8 cellular contexts compared by ENCODE assay signal in genomic region chr14:55097894-55098560, GRCh38. TPM values are rescaled to one million over a fixed set of nuclear protein-coding genes. Genes with fewer than 3 reads are reported as not detected.
DNase-seq lines count a peak whose midpoint lies in the region; ATAC-seq, FAIRE-seq and TF ChIP-seq lines count a peak whose summit lies in the region.

No MANE protein-coding gene starts in this region.

- no peak overlapping the region for H3K23ac ChIP-seq in IMR-90 (ENCODE audit: low read depth, low read length)

- POLR2A ChIA-PET in IMR-90 (lab: Charles Lee; ENCODE audit: unreplicated experiment): no interaction called here

- no peak for TF ChIP-seq RAD21 in IMR-90 (IDR thresholded peaks at IDR 0.05; ENCODE audit: low read length)

- H3K4ac ChIP-seq in IMR-90 (ENCODE audit: low read depth, low read length): no peak overlapping the region; the same call in 1 of the 2 replicates

- no peak for FAIRE-seq in RCC 7860 (lab: Jason Lieb, UNC)

- peaks cover 10% of the 10 kb centered on the region for H3K9me1 ChIP-seq in IMR-90 (ENCODE audit: insufficient read depth, low read length)

- H3K14ac ChIP-seq in IMR-90 (replicated peaks; ENCODE audit: low read depth, low read length): no peak overlapping the region

- H3K4me1 ChIP-seq in IMR-90 (ENCODE audit: control insufficient read depth, insufficient read depth, low read length): peaks cover 8% of the 10 kb centered on the region

- no peaks in the 10 kb centered on the region for H3K27me3 ChIP-seq in IMR-90 (ENCODE audit: control insufficient read depth, insufficient read depth, low read length)
- H3K27me3 ChIP-seq in MG63: no peaks in the 10 kb centered on the region

- H2BK15ac ChIP-seq in IMR-90 (ENCODE audit: low read depth, low read length): 0 out of 3 replicates have a peak overlapping the region, but pooled peaks have one; percentile 6

- no peak overlapping the region for H3K27ac ChIP-seq in IMR-90 (ENCODE audit: insufficient read depth, low read length)

- CTCF ChIA-PET in IMR-90 (lab: Yijun Ruan, JAX): interaction anchor here (0.6 to 0.7 kb wide), 2 partner anchors 39 to 63 kb away, joined by 3 read pairs; no protein-coding TSS in a partner anchor

- peak overlapping the region; percentile 14; the same call in 1 of the 2 replicates for H2BK120ac ChIP-seq in IMR-90 (ENCODE audit: low read depth, low read length)

- intact Hi-C loops in IMR-90 (cut with micrococcal nuclease): no loop called here

- dilution Hi-C loops in IMR-90 (cut with HindIII; ENCODE audit: low sequenced_read_pairs, unreplicated experiment): no loop called here

- no peak for TF ChIP-seq POLR2A in IMR-90 (IDR thresholded peaks at IDR 0.05; ENCODE audit: low read depth, low read length)

- H3K56ac ChIP-seq in IMR-90 (ENCODE audit: extremely low read depth, insufficient read depth, low read length): no peak overlapping the region

- BruUV-seq in IMR-90 (replicated peaks; lab: Mats Ljungman, UMichigan): no TSS peak

- H4K20me1 ChIP-seq in IMR-90 (ENCODE audit: insufficient read depth, low read length): no peaks in the 10 kb centered on the region

- H3K4me3 ChIP-seq in IMR-90 (ENCODE audit: insufficient read depth, low read depth, low read length) (no peak overlapping the region), MG63 (no peak overlapping the region)

- H2AFZ ChIP-seq in IMR-90 (replicated peaks; ENCODE audit: low read length, poor library complexity): no peak overlapping the region

- H2BK5ac ChIP-seq in IMR-90 (ENCODE audit: low read depth, low read length, poor library complexity, severe bottlenecking): no peak overlapping the region

- no peak overlapping the region for H3K4me2 ChIP-seq in IMR-90 (ENCODE audit: low read depth, low read length)

- TF ChIP-seq CTCF in GM10266 (IDR thresholded peaks at IDR 0.05; ENCODE audit: control insufficient read depth, insufficient read depth, low read depth, missing control alignments) (no peak), IMR-90 (conservative IDR thresholded peaks at IDR 0.05; ENCODE audit: low read depth, low read length) (no peak)

- ATAC-seq in GM21447 (IDR thresholded peaks at IDR 0.05; ENCODE audit: unreplicated experiment) (peak; percentile 50), IMR-90 (ENCODE audit: low read depth) (no peak)

- H3K9me3 ChIP-seq in IMR-90 (ENCODE audit: control insufficient read depth, insufficient read depth, low read length): no peaks in the 10 kb centered on the region
- H3K9me3 ChIP-seq in MG63: no peaks in the 10 kb centered on the region

- H3K79me1 ChIP-seq in IMR-90 (ENCODE audit: low read depth in 1 of 2, low read length in 2 of 2): 0 out of 4 replicates have a peak, but pooled peaks cover 0 to 4% of the 10 kb centered on the region in 2 experiments

- H4K91ac ChIP-seq in IMR-90 (ENCODE audit: insufficient read depth, low read depth, low read length): no peak overlapping the region

- H3K18ac ChIP-seq in IMR-90 (ENCODE audit: low read depth, low read length): peak overlapping the region; percentile 54

- no peak overlapping the region for H4K8ac ChIP-seq in IMR-90 (ENCODE audit: low read depth in 2 of 2, low read length in 2 of 2)

- no CpG with 5 or more reads among the region's 5 CpGs for WGBS in IMR-90 (ENCODE audit: extremely low coverage in 2 of 2, insufficient read length in 1 of 2), 2 experiments

- H2BK20ac ChIP-seq in IMR-90 (ENCODE audit: low read depth, low read length): no peak overlapping the region

- H4K5ac ChIP-seq in IMR-90 (ENCODE audit: low read depth, low read length): peak overlapping the region; percentile 36; the same call in 1 of the 2 replicates

- peak; percentile 80 for DNase-seq in GM10266 (ENCODE audit: extremely low spot score)
- no peak for DNase-seq in IMR-90
- DNase-seq in activated T-cell treated with anti-CD3 and anti-CD28 coated beads for 48 hours (ENCODE audit: low read depth): peak; percentile 43
- peak; percentile 57 for DNase-seq in mucosa of gallbladder (ENCODE audit: low spot score)
- DNase-seq in A172 (ENCODE audit: low spot score): no peak
- no peak for DNase-seq in RCC 7860 (ENCODE audit: low spot score)
- DNase-seq in MG63: no peak

- H3K36me3 ChIP-seq in IMR-90 (ENCODE audit: control insufficient read depth, insufficient read depth, low read length): no peaks in the 10 kb centered on the region
- no peaks in the 10 kb centered on the region for H3K36me3 ChIP-seq in MG63

- in situ Hi-C loops in IMR-90 (cut with MboI; ENCODE audit: low sequenced_read_pairs): loop anchor here (5.0 kb wide), 1 partner anchor 34 kb away; no protein-coding TSS in a partner anchor

- H2AK5ac ChIP-seq in IMR-90 (ENCODE audit: low read depth, low read length): peak overlapping the region; percentile 9; the same call in 1 of the 2 replicates

- no peak overlapping the region for H3K9ac ChIP-seq in IMR-90 (ENCODE audit: low read depth, low read length)

- H2AK9ac ChIP-seq in IMR-90 (replicated peaks; ENCODE audit: low read depth, low read length, poor library complexity): no peak overlapping the region

TF ChIP-seq in IMR-90, 13 proteins besides CTCF, POLR2A, EP300 and RAD21:
- no peak for TF ChIP-seq FOS (IDR thresholded peaks at IDR 0.05; ENCODE audit: low read depth, low read length)
- no peak for TF ChIP-seq MAZ (IDR thresholded peaks at IDR 0.05; ENCODE audit: borderline replicate concordance, low read depth, low read length)
- TF ChIP-seq CHD1 (IDR thresholded peaks at IDR 0.05; ENCODE audit: low read depth, low read length): no peak
- no peak for TF ChIP-seq NFE2L2 (IDR thresholded peaks at IDR 0.05; ENCODE audit: low read depth, low read length)
- TF ChIP-seq MAFK (IDR thresholded peaks at IDR 0.05; ENCODE audit: low read depth, low read length): no peak
- TF ChIP-seq USF2 (IDR thresholded peaks at IDR 0.05; ENCODE audit: low read depth, low read length): no peak
- no peak for TF ChIP-seq MXI1 (IDR thresholded peaks at IDR 0.05; ENCODE audit: borderline replicate concordance, low read depth, low read length)
- no peak for TF ChIP-seq CEBPB (IDR thresholded peaks at IDR 0.05; ENCODE audit: low read depth, low read length)
- TF ChIP-seq SMC3 (IDR thresholded peaks at IDR 0.05; ENCODE audit: low read depth, low read length): no peak
- no peak for TF ChIP-seq RFX5 (IDR thresholded peaks at IDR 0.05; ENCODE audit: low read depth, low read length)
- TF ChIP-seq ELK1 (IDR thresholded peaks at IDR 0.05; ENCODE audit: borderline replicate concordance, low read depth, low read length): no peak
- no peak for TF ChIP-seq BHLHE40 (IDR thresholded peaks at IDR 0.05; ENCODE audit: low read depth, low read length)
- TF ChIP-seq RCOR1 (IDR thresholded peaks at IDR 0.05; ENCODE audit: insufficient replicate concordance, low read length): no peak

RNA-seq across cellular contexts. Expression of gene LGALS3, which starts 31.0 kb away (rescaled TPM):
- total RNA-seq in IMR-90 (2012; rRNA removed) (84.4 and 145 TPM in 2 replicates), mucosa of gallbladder (256 TPM)
- polyA plus RNA-seq in IMR-90 (2012; rRNA removed): 171 and 200 TPM in 2 replicates
- 106 and 210 TPM in 2 replicates for polyA plus RNA-seq in IMR-90 (2012; cell fraction: cytosol; rRNA removed)
- polyA plus RNA-seq in IMR-90 (2012; cell fraction: nucleus; rRNA removed; ENCODE audit: low replicate concordance): 122 and 127 TPM in 2 replicates
- total RNA-seq in A172 (2014; rRNA removed; shearing (Covaris generic)): 87.7 and 134 TPM in 2 replicates
- total RNA-seq in MG63 (2014; rRNA removed; shearing (Covaris generic); ENCODE audit: low replicate concordance): 90.5 and 117 TPM in 2 replicates

RNA-seq across cellular contexts. Expression of gene MAPK1IP1L, which starts 46.6 kb away (rescaled TPM):
- total RNA-seq in IMR-90 (2012; rRNA removed) (37.2 and 44.8 TPM in 2 replicates), mucosa of gallbladder (80.0 TPM)
- polyA plus RNA-seq in IMR-90 (2012; rRNA removed): 168 and 201 TPM in 2 replicates
- 131 and 180 TPM in 2 replicates for polyA plus RNA-seq in IMR-90 (2012; cell fraction: cytosol; rRNA removed)
- 51.1 and 80.0 TPM in 2 replicates for polyA plus RNA-seq in IMR-90 (2012; cell fraction: nucleus; rRNA removed; ENCODE audit: low replicate concordance)
- 40.1 and 44.2 TPM in 2 replicates for total RNA-seq in A172 (2014; rRNA removed; shearing (Covaris generic))
- total RNA-seq in MG63 (2014; rRNA removed; shearing (Covaris generic); ENCODE audit: low replicate concordance): 14.8 and 15.0 TPM in 2 replicates

Comparison
In these comparisons a context has a peak if more than half of its experiments do, and no peak if none do; other contexts are left out.
1. DNase-seq: peak in GM10266 (single experiment), activated T-cell treated with anti-CD3 and anti-CD28 coated beads for 48 hours (single experiment) and mucosa of gallbladder (single experiment); none in IMR-90 (single experiment), A172 (single experiment), RCC 7860 (single experiment) and MG63 (single experiment).